1 cellular context compared by ENCODE assay signal in the genomic region with DNA sequence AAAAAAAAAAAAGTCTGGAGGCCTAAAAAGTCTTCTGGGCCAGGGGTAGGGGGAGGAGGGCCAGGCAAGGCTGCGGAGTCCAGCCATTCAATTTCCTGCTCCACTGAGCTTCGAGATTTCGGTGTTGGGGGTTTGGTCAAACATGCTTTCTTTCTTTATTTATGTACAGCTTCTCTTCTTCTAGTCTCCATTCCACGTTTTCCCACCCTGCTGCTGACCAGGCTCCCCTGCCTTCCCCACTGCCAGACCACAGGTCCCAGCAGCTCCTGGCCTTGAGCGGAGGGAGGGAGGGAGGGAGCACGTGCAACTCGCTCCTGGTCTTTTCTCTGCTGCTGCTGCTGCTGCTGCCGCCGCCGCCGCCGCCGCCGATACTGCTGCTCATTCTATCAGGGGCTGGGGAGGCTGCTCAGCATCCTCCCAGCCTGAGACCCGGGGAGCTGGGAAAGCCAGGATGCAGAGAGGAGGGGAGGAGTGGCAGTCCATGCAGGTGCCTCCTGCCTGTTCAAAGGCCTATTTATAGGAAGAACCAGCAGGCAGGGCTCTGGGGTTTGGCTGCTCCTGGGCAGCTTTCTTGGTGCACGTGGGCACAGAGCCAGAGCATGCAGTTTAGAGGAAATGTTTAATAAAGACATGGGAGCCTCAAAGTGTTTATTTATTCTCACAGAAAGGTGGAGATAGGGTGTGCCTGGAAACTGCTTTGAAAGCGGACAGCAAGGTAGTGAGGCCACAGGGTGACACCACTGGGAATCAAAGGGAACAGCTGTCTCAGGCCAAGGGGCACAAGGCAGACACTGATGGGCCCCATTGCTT.
TF ChIP-seq lines count a peak whose summit lies in the region.

No MANE protein-coding gene starts in this region.

TF ChIP-seq in HepG2, 621 proteins besides CTCF, POLR2A, EP300 and RAD21 (continued from another document and continues in another):
- TF ChIP-seq, protein P1, sequence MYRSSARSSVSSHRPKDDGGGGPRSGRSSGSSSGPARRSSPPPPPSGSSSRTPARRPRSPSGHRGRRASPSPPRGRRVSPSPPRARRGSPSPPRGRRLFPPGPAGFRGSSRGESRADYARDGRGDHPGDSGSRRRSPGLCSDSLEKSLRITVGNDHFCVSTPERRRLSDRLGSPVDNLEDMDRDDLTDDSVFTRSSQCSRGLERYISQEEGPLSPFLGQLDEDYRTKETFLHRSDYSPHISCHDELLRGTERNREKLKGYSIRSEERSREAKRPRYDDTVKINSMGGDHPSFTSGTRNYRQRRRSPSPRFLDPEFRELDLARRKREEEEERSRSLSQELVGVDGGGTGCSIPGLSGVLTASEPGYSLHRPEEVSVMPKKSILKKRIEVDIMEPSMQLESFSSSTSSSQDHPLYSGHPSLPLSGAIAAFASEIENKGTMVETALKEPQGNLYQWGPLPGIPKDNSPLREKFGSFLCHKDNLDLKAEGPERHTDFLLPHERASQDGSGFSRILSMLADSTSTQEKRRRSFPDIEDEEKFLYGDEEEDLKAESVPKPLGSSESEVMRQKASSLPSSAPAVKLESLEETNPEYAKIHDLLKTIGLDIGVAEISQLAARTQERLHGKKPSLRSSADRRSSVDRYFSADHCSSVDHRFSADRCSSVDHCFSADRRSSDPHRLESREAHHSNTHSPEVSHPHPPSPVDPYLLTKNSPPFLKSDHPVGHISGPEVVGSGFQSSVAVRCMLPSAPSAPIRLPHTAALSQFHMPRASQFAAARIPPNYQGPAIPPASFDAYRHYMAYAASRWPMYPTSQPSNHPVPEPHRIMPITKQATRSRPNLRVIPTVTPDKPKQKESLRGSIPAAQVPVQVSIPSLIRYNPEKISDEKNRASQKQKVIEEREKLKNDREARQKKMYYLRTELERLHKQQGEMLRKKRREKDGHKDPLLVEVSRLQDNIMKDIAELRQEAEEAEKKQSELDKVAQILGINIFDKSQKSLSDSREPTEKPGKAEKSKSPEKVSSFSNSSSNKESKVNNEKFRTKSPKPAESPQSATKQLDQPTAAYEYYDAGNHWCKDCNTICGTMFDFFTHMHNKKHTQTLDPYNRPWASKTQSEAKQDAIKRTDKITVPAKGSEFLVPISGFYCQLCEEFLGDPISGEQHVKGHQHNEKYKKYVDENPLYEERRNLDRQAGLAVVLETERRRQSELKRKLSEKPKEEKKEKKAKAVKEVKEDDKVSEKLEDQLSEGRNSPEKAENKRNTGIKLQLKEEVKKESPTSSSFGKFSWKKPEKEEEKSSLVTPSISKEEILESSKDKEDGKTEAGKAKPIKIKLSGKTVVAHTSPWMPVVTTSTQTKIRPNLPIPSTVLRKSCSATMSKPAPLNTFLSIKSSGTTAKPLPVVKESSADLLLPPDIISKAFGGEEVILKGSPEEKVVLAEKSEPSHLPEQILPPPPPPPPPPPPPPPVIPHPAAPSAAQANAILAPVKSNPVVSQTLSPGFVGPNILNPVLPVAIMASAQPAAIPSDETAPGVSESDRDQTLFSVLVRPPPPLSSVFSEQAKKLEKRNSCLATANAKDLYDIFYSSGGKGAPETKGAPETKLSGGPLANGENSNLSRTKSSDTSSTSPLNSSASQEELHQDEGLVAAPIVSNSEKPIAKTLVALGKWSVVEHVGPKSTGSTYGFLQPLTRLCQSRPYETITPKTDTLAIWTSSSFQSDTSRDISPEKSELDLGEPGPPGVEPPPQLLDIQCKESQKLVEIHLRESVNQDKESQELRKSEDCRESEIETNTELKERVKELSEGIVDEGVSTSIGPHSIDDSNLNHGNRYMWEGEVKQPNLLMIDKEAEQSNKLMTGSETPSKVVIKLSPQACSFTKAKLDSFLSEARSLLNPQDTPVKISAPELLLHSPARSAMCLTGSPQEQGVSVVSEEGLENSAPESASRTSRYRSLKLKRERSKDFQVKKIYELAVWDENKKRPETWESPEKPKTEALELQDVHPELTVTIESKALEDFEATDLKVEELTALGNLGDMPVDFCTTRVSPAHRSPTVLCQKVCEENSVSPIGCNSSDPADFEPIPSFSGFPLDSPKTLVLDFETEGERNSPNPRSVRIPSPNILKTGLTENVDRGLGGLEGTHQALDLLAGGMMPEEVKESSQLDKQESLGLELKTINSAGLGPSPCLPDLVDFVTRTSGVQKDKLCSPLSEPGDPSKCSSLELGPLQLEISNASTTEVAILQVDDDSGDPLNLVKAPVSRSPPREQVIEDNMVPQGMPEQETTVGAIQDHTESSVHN (CRISPR knock-in tag; IDR thresholded peaks at IDR 0.05): peak; percentile 65; the same call in 1 of the 2 replicates
- no peak for TF ChIP-seq SRF (IDR thresholded peaks at IDR 0.05; ENCODE audit: low read depth, low read length)
- TF ChIP-seq ZNF441 (CRISPR knock-in tag; IDR thresholded peaks at IDR 0.05; ENCODE audit: borderline replicate concordance): 0 out of 2 replicates have a peak, but pooled peaks have one; percentile 26
- no peak for TF ChIP-seq TBX2 (CRISPR knock-in tag; IDR thresholded peaks at IDR 0.05; ENCODE audit: borderline replicate concordance)
- peak; percentile 54 for TF ChIP-seq ASH2L (IDR thresholded peaks at IDR 0.05; ENCODE audit: insufficient read length, low read depth, low read length)
- no peak for TF ChIP-seq PHF20 (CRISPR knock-in tag; IDR thresholded peaks at IDR 0.05)
- peak; percentile 53; the same call in 1 of the 2 replicates for TF ChIP-seq MEIS2 (CRISPR knock-in tag; IDR thresholded peaks at IDR 0.05)
- peak; percentile 34; the same call in 1 of the 2 replicates for TF ChIP-seq PCBP1 (IDR thresholded peaks at IDR 0.05; ENCODE audit: borderline replicate concordance, low read depth, low read length)
- no peak for TF ChIP-seq ESRRA (CRISPR knock-in tag; IDR thresholded peaks at IDR 0.05; ENCODE audit: low read depth)
- TF ChIP-seq KMT2B (CRISPR knock-in tag; IDR thresholded peaks at IDR 0.05): peak; percentile 64; the same call in 1 of the 2 replicates
- TF ChIP-seq NCOA5 (CRISPR knock-in tag; IDR thresholded peaks at IDR 0.05): no peak
- peak; percentile 48 for TF ChIP-seq PATZ1 (CRISPR knock-in tag; IDR thresholded peaks at IDR 0.05)
- peak; percentile 27; the same call in 1 of the 2 replicates for TF ChIP-seq CBX5 (CRISPR knock-in tag; IDR thresholded peaks at IDR 0.05; ENCODE audit: borderline replicate concordance)
- no peak for TF ChIP-seq KDM5B (CRISPR knock-in tag; IDR thresholded peaks at IDR 0.05; ENCODE audit: borderline replicate concordance)
- no peak for TF ChIP-seq ZBTB8A (CRISPR knock-in tag; IDR thresholded peaks at IDR 0.05; ENCODE audit: borderline replicate concordance, low read depth)
- no peak for TF ChIP-seq ZNF570 (CRISPR knock-in tag; IDR thresholded peaks at IDR 0.05; ENCODE audit: borderline replicate concordance)
- TF ChIP-seq BCL3 (CRISPR knock-in tag; IDR thresholded peaks at IDR 0.05): no peak; the same call in 1 of the 2 replicates
- TF ChIP-seq GPBP1L1 (CRISPR knock-in tag; IDR thresholded peaks at IDR 0.05): no peak
- peak; percentile 71 for TF ChIP-seq SAP130 (CRISPR knock-in tag; IDR thresholded peaks at IDR 0.05; ENCODE audit: low read depth)
- no peak for TF ChIP-seq ATF6 (CRISPR knock-in tag; conservative IDR thresholded peaks at IDR 0.05)
- peak; percentile 77; the same call in 1 of the 2 replicates for TF ChIP-seq BRCA1 (CRISPR knock-in tag; IDR thresholded peaks at IDR 0.05)
- TF ChIP-seq, protein P2, sequence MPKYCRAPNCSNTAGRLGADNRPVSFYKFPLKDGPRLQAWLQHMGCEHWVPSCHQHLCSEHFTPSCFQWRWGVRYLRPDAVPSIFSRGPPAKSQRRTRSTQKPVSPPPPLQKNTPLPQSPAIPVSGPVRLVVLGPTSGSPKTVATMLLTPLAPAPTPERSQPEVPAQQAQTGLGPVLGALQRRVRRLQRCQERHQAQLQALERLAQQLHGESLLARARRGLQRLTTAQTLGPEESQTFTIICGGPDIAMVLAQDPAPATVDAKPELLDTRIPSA (CRISPR knock-in tag; IDR thresholded peaks at IDR 0.05; ENCODE audit: borderline replicate concordance): peak; percentile 55; the same call in 1 of the 2 replicates
- TF ChIP-seq ZNF615 (CRISPR knock-in tag; IDR thresholded peaks at IDR 0.05; ENCODE audit: borderline replicate concordance): no peak
- TF ChIP-seq SUZ12 (IDR thresholded peaks at IDR 0.05; ENCODE audit: low read depth, low read length): no peak
- TF ChIP-seq NCOA2 (CRISPR knock-in tag; IDR thresholded peaks at IDR 0.05): peak; percentile 49; the same call in 1 of the 2 replicates
- TF ChIP-seq, protein P3, sequence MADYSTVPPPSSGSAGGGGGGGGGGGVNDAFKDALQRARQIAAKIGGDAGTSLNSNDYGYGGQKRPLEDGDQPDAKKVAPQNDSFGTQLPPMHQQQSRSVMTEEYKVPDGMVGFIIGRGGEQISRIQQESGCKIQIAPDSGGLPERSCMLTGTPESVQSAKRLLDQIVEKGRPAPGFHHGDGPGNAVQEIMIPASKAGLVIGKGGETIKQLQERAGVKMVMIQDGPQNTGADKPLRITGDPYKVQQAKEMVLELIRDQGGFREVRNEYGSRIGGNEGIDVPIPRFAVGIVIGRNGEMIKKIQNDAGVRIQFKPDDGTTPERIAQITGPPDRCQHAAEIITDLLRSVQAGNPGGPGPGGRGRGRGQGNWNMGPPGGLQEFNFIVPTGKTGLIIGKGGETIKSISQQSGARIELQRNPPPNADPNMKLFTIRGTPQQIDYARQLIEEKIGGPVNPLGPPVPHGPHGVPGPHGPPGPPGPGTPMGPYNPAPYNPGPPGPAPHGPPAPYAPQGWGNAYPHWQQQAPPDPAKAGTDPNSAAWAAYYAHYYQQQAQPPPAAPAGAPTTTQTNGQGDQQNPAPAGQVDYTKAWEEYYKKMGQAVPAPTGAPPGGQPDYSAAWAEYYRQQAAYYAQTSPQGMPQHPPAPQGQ (CRISPR knock-in tag; IDR thresholded peaks at IDR 0.05; ENCODE audit: borderline replicate concordance): no peak
- TF ChIP-seq KMT2A (CRISPR knock-in tag; IDR thresholded peaks at IDR 0.05): peak; percentile 72; the same call in 1 of the 2 replicates
- no peak for TF ChIP-seq SNAPC5 (CRISPR knock-in tag; IDR thresholded peaks at IDR 0.05; ENCODE audit: borderline replicate concordance)
- TF ChIP-seq, protein P4, sequence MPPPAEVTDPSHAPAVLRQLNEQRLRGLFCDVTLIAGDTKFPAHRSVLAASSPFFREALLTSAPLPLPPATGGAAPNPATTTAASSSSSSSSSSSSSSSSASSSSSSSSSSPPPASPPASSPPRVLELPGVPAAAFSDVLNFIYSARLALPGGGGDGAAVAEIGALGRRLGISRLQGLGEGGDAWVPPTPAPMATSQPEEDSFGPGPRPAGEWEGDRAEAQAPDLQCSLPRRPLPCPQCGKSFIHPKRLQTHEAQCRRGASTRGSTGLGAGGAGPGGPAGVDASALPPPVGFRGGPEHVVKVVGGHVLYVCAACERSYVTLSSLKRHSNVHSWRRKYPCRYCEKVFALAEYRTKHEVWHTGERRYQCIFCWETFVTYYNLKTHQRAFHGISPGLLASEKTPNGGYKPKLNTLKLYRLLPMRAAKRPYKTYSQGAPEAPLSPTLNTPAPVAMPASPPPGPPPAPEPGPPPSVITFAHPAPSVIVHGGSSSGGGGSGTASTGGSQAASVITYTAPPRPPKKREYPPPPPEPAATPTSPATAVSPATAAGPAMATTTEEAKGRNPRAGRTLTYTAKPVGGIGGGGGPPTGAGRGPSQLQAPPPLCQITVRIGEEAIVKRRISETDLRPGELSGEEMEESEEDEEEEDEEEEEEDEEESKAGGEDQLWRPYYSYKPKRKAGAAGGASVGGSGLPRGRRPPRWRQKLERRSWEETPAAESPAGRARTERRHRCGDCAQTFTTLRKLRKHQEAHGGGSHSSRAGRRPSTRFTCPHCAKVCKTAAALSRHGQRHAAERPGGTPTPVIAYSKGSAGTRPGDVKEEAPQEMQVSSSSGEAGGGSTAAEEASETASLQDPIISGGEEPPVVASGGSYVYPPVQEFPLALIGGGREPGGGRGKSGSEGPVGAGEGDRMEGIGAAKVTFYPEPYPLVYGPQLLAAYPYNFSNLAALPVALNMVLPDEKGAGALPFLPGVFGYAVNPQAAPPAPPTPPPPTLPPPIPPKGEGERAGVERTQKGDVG (CRISPR knock-in tag; IDR thresholded peaks at IDR 0.05; ENCODE audit: borderline replicate concordance): peak; percentile 69; the same call in 1 of the 2 replicates
